ENCODE assay signal across 6 cellular contexts in the genomic region with DNA sequence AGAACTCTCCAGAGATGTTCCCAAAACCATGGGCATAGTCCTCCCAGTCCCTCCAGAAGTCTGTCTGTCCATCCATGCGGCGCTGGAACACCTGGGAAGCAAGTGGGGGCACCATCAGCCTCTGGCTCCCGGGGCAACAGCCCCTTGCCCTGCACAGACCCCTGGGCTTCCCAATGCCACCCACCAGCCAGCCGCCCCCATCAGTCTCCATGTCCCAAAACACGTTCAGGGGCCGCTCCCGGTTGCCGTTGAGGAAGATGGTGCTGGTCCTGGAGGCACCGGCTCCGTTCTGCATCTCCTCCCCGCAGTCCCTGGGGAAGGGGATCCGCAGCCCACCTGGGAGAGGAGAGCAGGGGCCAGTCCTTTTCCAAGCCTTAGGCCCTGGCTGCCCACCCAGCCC. TPM values are rescaled to one million over a fixed set of nuclear protein-coding genes. Genes with fewer than 3 reads are reported as not detected.
"Had no signal": no experiment of that assay in that cellular context is flagged by ENCODE, and none has a peak within 500 bp of the region (broad histone marks: within the 10 kb centered on the region; RNA-seq: fewer than 3 reads in every experiment).

No MANE protein-coding gene starts in this region.

RNA-seq across cellular contexts. Expression of gene C4A, which starts 27.7 kb away (rescaled TPM):
- total RNA-seq: HT1080 had no signal

RNA-seq across cellular contexts. Expression of gene CYP21A2, which starts 28.7 kb away (rescaled TPM):
- total RNA-seq: HT1080, IMR-90, NCI-H460, Right ventricle myocardium superior, RPMI7951, SJSA1 had no signal
